ENCODE assay signal across 12 cellular contexts in the genomic region with DNA sequence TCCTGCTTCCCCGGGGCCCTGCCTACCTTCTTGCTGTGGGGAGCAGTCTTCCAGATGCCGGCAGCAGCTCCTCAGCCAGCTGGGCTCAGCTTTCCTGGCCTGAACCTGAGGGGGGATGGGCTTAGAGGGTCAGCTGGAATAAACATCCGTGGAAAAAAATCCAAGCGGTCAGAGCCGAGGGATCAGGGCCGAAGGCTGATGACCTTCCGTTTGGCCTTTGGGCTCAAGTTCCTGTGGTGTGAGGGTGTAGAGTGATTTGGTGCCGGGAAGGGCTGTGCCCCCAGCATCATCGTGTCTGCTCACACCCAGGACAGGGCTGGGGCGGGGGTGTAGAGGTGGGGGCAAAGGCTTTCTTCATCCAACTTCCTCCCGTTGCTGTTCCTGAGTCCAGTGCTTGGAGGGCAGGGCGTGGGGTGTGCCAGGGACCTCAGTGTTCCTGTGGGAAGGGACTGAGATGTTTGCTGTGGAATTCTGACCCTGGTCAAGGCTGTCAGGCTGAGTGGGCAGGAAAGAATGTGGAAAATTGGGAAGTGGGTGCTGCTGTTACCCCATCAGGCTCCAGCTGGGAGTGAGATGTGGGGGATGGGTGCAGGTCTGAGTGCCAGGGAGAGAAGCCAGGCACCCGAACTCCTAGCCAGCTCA. TPM values are rescaled to one million over a fixed set of nuclear protein-coding genes. Genes with fewer than 3 reads are reported as not detected.
DNase-seq lines count a peak whose midpoint lies in the region; ATAC-seq, FAIRE-seq and TF ChIP-seq lines count a peak whose summit lies in the region.
"Had no signal": no experiment of that assay in that cellular context is flagged by ENCODE, and none has a peak within 500 bp of the region (broad histone marks: within the 10 kb centered on the region; RNA-seq: fewer than 3 reads in every experiment).

No MANE protein-coding gene starts in this region.

- H2AFZ ChIP-seq in neural progenitor cell (replicated peaks) = no peak overlapping the region

- H3K4me3 ChIP-seq in AG04450 (ENCODE audit: low read depth, low read length) = peak overlapping the region; percentile 35
- no peak overlapping the region for H3K4me3 ChIP-seq in NT2/D1 (ENCODE audit: insufficient read length, low read depth)
- no peak overlapping the region for H3K4me3 ChIP-seq in foreskin fibroblast (ENCODE audit: low read depth in 1 of 2, low read length in 2 of 2)
- no peak overlapping the region for H3K4me3 ChIP-seq in neural progenitor cell

- H3K36me3 ChIP-seq in NT2/D1 (ENCODE audit: insufficient read depth, insufficient read length, low read length) (peaks cover 31% of the 10 kb centered on the region), neural progenitor cell (no peaks in the 10 kb centered on the region)

- no peaks in the 10 kb centered on the region; the same call in 1 of the 2 replicates for H3K9me3 ChIP-seq in AG04450 (ENCODE audit: control insufficient read depth, insufficient read depth, low read length)
- H3K9me3 ChIP-seq in NT2/D1 (ENCODE audit: insufficient read depth, low read length) = no peaks in the 10 kb centered on the region
- no peaks in the 10 kb centered on the region for H3K9me3 ChIP-seq in neural progenitor cell (ENCODE audit: low read depth)

- no peaks in the 10 kb centered on the region for H3F3A ChIP-seq in neural progenitor cell (ENCODE audit: low read depth)

- H3K79me2 ChIP-seq in neural progenitor cell (ENCODE audit: low read depth) = no peaks in the 10 kb centered on the region

- DNase-seq in AG04450 (ENCODE audit: low read depth, low spot score) = no peak
- DNase-seq in NT2/D1 (ENCODE audit: low read depth, low spot score) = no peak
- DNase-seq in foreskin fibroblast = peak; percentile 36 to 65
- peak; percentile 32 for DNase-seq in neural progenitor cell (ENCODE audit: low spot score)
- DNase-seq in stimulated activated naive CD4-positive, alpha-beta T cell treated with Interleukin-2 at 50 U/mL for 16 hours (lab: John Stamatoyannopoulos, UW) = no peak
- no peak for DNase-seq in RCC 7860 (ENCODE audit: low spot score)
- DNase-seq: activated CD8-positive, alpha-beta memory T cell treated with anti-CD3 and anti-CD28 coated beads, Interleukin-2, amount 10 ng/mL, durations not matched to agents 7 days and 5 days; NCI-H1694 treated with DMSO at 0.1 percent for 48 hours; SIG-M5 had no signal

- peak overlapping the region; percentile 22 for H3K4me2 ChIP-seq in neural progenitor cell

- H3K4me1 ChIP-seq in NT2/D1 (ENCODE audit: insufficient read depth, insufficient read length) (peaks cover 29% of the 10 kb centered on the region), neural progenitor cell (peaks cover 10% of the 10 kb centered on the region)

- no peaks in the 10 kb centered on the region for H3K27me3 ChIP-seq in AG04450 (ENCODE audit: control insufficient read depth, insufficient read depth, low read length)
- H3K27me3 ChIP-seq in NT2/D1 (ENCODE audit: insufficient read depth, insufficient read length) = no peaks in the 10 kb centered on the region
- H3K27me3 ChIP-seq in neural progenitor cell = no peaks in the 10 kb centered on the region

- POLR2A ChIA-PET in AG04450 (lab: Yijun Ruan, JAX) = interaction anchor here (0.6 to 3.6 kb wide), 11 partner anchors 9 to 213 kb away, joined by 3 to 32 read pairs (median 5); partner anchors contain the start of genes ATG101 and NR4A1

- FAIRE-seq in RCC 7860 (lab: Jason Lieb, UNC) = no peak
- FAIRE-seq: colon had no signal

- peak overlapping the region; percentile 85 for H3K27ac ChIP-seq in AG04450 (ENCODE audit: low read depth, low read length)
- no peak overlapping the region for H3K27ac ChIP-seq in neural progenitor cell

- H3K9me3 Mint-ChIP-seq in neural progenitor cell = no peaks in the 10 kb centered on the region

- CTCF ChIA-PET in AG04450 (lab: Charles Lee) = interaction anchor here (0.7 to 31.7 kb wide), 10 partner anchors 8 to 120 kb away, joined by 3 to 624 read pairs (median 6); partner anchors contain the start of gene ATG101

- H3K27me3 Mint-ChIP-seq in neural progenitor cell (ENCODE audit: insufficient read depth, low read depth) = peaks cover 6% of the 10 kb centered on the region

- peak overlapping the region; percentile 46 for H3K4me3 Mint-ChIP-seq in neural progenitor cell
- H3K4me3 Mint-ChIP-seq: activated CD8-positive, alpha-beta memory T cell treated with anti-CD3 and anti-CD28 coated beads, Interleukin-2, amount 10 ng/mL, durations not matched to agents 7 days and 5 days had no signal

- TF ChIP-seq CTCF in AG04450 (IDR thresholded peaks at IDR 0.05; ENCODE audit: low read depth, low read length) (no peak), foreskin fibroblast (IDR thresholded peaks at IDR 0.05; ENCODE audit: low read depth, low read length) (no peak), neural progenitor cell (IDR thresholded peaks at IDR 0.05) (no peak)

- H4K20me1 ChIP-seq in neural progenitor cell (ENCODE audit: low read depth) = peaks cover 7% of the 10 kb centered on the region

- H3K9ac ChIP-seq in NT2/D1 (ENCODE audit: insufficient read length, low read depth) = peak overlapping the region; percentile 61
- no peak overlapping the region for H3K9ac ChIP-seq in neural progenitor cell

- H3K27ac Mint-ChIP-seq in neural progenitor cell = peak overlapping the region; percentile 85
- H3K27ac Mint-ChIP-seq: activated CD8-positive, alpha-beta memory T cell treated with anti-CD3 and anti-CD28 coated beads, Interleukin-2, amount 10 ng/mL, durations not matched to agents 7 days and 5 days had no signal

- H3K4me1 Mint-ChIP-seq in neural progenitor cell = peaks cover 24% of the 10 kb centered on the region

- peaks cover 8% of the 10 kb centered on the region for H3K36me3 Mint-ChIP-seq in neural progenitor cell

- no peak for ATAC-seq in GM18861 (IDR thresholded peaks at IDR 0.05; ENCODE audit: unreplicated experiment)
- ATAC-seq in HG02763 (IDR thresholded peaks at IDR 0.05; ENCODE audit: unreplicated experiment) = no peak

RNA-seq across cellular contexts. Expression of gene SMIM41, which starts 2.6 kb away (rescaled TPM):
- not detected in 2 replicates for polyA plus RNA-seq in AG04450 (2011; rRNA removed)
- not detected in 2 replicates for polyA minus RNA-seq in AG04450 (2011; rRNA and poly(A)+ RNA removed)
- total RNA-seq in neural progenitor cell (ENCODE audit: low replicate concordance) = not detected in 2 replicates
- total RNA-seq: activated CD8-positive, alpha-beta memory T cell treated with anti-CD3 and anti-CD28 coated beads, Interleukin-2, amount 10 ng/mL, durations not matched to agents 7 days and 5 days had no signal

RNA-seq across cellular contexts. Expression of gene ATG101, which starts 12.4 kb away (rescaled TPM):
- polyA plus RNA-seq in AG04450 (2011; rRNA removed) = 97.3 and 112 TPM in 2 replicates
- 66.0 and 79.1 TPM in 2 replicates for polyA minus RNA-seq in AG04450 (2011; rRNA and poly(A)+ RNA removed)
- 19.8 and 33.7 TPM in 2 replicates for total RNA-seq in neural progenitor cell (ENCODE audit: low replicate concordance)

RNA-seq across cellular contexts. Expression of gene NR4A1, which starts 30.9 kb away (rescaled TPM):
- polyA plus RNA-seq in AG04450 (2011; rRNA removed) = 4.4 and 6.9 TPM in 2 replicates
- polyA minus RNA-seq in AG04450 (2011; rRNA and poly(A)+ RNA removed) = 16.4 and 18.6 TPM in 2 replicates
- total RNA-seq in neural progenitor cell (ENCODE audit: low replicate concordance) = 8.2 and 13.0 TPM in 2 replicates

Comparison
In these comparisons a context has a peak if more than half of its experiments do, and no peak if none do; other contexts are left out.
1. DNase-seq: peak in foreskin fibroblast (2 of 2) and neural progenitor cell (single experiment); none in AG04450 (single experiment), NT2/D1 (single experiment), stimulated activated naive CD4-positive, alpha-beta T cell treated with Interleukin-2 at 50 U/mL for 16 hours (single experiment) and RCC 7860 (single experiment).